ENCODE assay signal across 11 cellular contexts in genomic region chr4:6362896-6363295, GRCh38.
A peak's percentile ranks its signal among the peaks of the same experiment; 100 is the strongest.
DNase-seq lines count a peak whose midpoint lies in the region; ATAC-seq and TF ChIP-seq lines count a peak whose summit lies in the region.
"Had no signal": no experiment of that assay in that cellular context is flagged by ENCODE, and none has a peak within 500 bp of the region (broad histone marks: within the 10 kb centered on the region; RNA-seq: fewer than 3 reads in every experiment).

No MANE protein-coding gene starts in this region.

- H3K36me3 ChIP-seq in CD4-positive, CD25-positive, alpha-beta regulatory T cell (ENCODE audit: control insufficient read depth, insufficient read depth, low read length): no peaks in the 10 kb centered on the region
- H3K36me3 ChIP-seq in sigmoid colon: no peaks in the 10 kb centered on the region

- TF ChIP-seq CTCF in sigmoid colon (IDR thresholded peaks at IDR 0.05): no peak

- TF ChIP-seq EP300 in sigmoid colon (IDR thresholded peaks at IDR 0.05): no peak

- H3K27me3 ChIP-seq in CD4-positive, CD25-positive, alpha-beta regulatory T cell (ENCODE audit: control insufficient read depth, insufficient read depth, low read length): no peaks in the 10 kb centered on the region
- H3K27me3 ChIP-seq in sigmoid colon: peaks cover 0 to 20% (median 4%) of the 10 kb centered on the region in 3 donors

- H3K27ac Mint-ChIP-seq in CD4-positive, CD25-positive, alpha-beta regulatory T cell: no peak overlapping the region
- no peak overlapping the region for H3K27ac Mint-ChIP-seq in activated CD4-positive, alpha-beta memory T cell treated with anti-CD3 and anti-CD28 coated beads for 36 hours
- H3K27ac Mint-ChIP-seq: nephron had no signal

- no peaks in the 10 kb centered on the region for H3K36me3 Mint-ChIP-seq in CD4-positive, CD25-positive, alpha-beta regulatory T cell
- no peaks in the 10 kb centered on the region for H3K36me3 Mint-ChIP-seq in activated CD4-positive, alpha-beta memory T cell treated with anti-CD3 and anti-CD28 coated beads for 36 hours

- intact Hi-C loops in activated CD4-positive, alpha-beta memory T cell treated with anti-CD3 and anti-CD28 coated beads for 36 hours (cut with micrococcal nuclease): no loop called here
- intact Hi-C loops in sigmoid colon (cut with DNase I): no loop called here

- H3K4me3 Mint-ChIP-seq in CD4-positive, CD25-positive, alpha-beta regulatory T cell: no peak overlapping the region
- no peak overlapping the region for H3K4me3 Mint-ChIP-seq in activated CD4-positive, alpha-beta memory T cell treated with anti-CD3 and anti-CD28 coated beads for 36 hours
- H3K4me3 Mint-ChIP-seq: nephron had no signal

- no peak for ATAC-seq in CD4-positive, CD25-positive, alpha-beta regulatory T cell (ENCODE audit: low read depth in 2 of 2)
- no peak for ATAC-seq in GM19324 (IDR thresholded peaks at IDR 0.05; ENCODE audit: low FRiP score, unreplicated experiment)
- ATAC-seq in GM19397 (IDR thresholded peaks at IDR 0.05; ENCODE audit: unreplicated experiment): no peak

- POLR2A ChIA-PET in HEK293T (lab: Yijun Ruan, JAX): no interaction called here
- POLR2A ChIA-PET in activated CD4-positive, alpha-beta memory T cell treated with anti-CD3 and anti-CD28 coated beads for 36 hours (lab: Charles Lee): no interaction called here

- no peaks in the 10 kb centered on the region for H3K4me1 ChIP-seq in CD4-positive, CD25-positive, alpha-beta regulatory T cell (ENCODE audit: control insufficient read depth, insufficient read depth, low read length, poor library complexity, severe bottlenecking)
- no peaks in the 10 kb centered on the region for H3K4me1 ChIP-seq in sigmoid colon

- CTCF ChIA-PET in HEK293T (lab: Yijun Ruan, JAX): no interaction called here
- CTCF ChIA-PET in activated CD4-positive, alpha-beta memory T cell treated with anti-CD3 and anti-CD28 coated beads for 36 hours (lab: Charles Lee): interaction anchor here (1.1 to 1.5 kb wide), 2 partner anchors 31 to 35 kb away, joined by 3 read pairs; no protein-coding TSS in a partner anchor

- H3K27ac ChIP-seq in CD4-positive, CD25-positive, alpha-beta regulatory T cell (ENCODE audit: insufficient read depth, low read length, poor library complexity, severe bottlenecking): no peak overlapping the region
- no peak overlapping the region for H3K27ac ChIP-seq in sigmoid colon

- TF ChIP-seq POLR2A in sigmoid colon (IDR thresholded peaks at IDR 0.05): no peak

- 36 to 50% methylated on average over 8 of the region's 8 CpGs for WGBS in sigmoid colon, 2 donors

- H3K9me3 ChIP-seq in CD4-positive, CD25-positive, alpha-beta regulatory T cell (ENCODE audit: control insufficient read depth in 2 of 2, low read length in 2 of 2): no peaks in the 10 kb centered on the region
- H3K9me3 ChIP-seq in sigmoid colon: no peaks in the 10 kb centered on the region

- DNase-seq in CD4-positive, CD25-positive, alpha-beta regulatory T cell: peak in 2 of 3 donors; percentile 7 to 9
- DNase-seq in HEK293T (ENCODE audit: extremely low spot score) (peak; percentile 51), iPS-NIHi7 (ENCODE audit: extremely low spot score) (peak; percentile 84), NOMO-1 treated with DMSO at 0.1 percent for 48 hours (lab: John Stamatoyannopoulos, UW; ENCODE audit: unreplicated experiment) (no peak), sigmoid colon (no peak)
- peak; percentile 50 for DNase-seq in activated CD4-positive, alpha-beta memory T cell treated with anti-CD3 and anti-CD28 coated beads for 36 hours
- DNase-seq: activated CD4-positive, CD25-positive, alpha-beta regulatory T cell treated with anti-CD3 and anti-CD28 coated beads, Interleukin-2, amount 50 U/mL, for 72 hours; NCI-H2029 treated with DMSO at 0.1 percent for 48 hours had no signal

- H3K9me3 Mint-ChIP-seq in CD4-positive, CD25-positive, alpha-beta regulatory T cell: peaks cover 0 to 2% (median 0%) of the 10 kb centered on the region in 7 donors
- no peaks in the 10 kb centered on the region for H3K9me3 Mint-ChIP-seq in activated CD4-positive, alpha-beta memory T cell treated with anti-CD3 and anti-CD28 coated beads for 36 hours

- no peaks in the 10 kb centered on the region for H3K4me1 Mint-ChIP-seq in CD4-positive, CD25-positive, alpha-beta regulatory T cell
- no peaks in the 10 kb centered on the region for H3K4me1 Mint-ChIP-seq in activated CD4-positive, alpha-beta memory T cell treated with anti-CD3 and anti-CD28 coated beads for 36 hours (ENCODE audit: low read depth)
- H3K4me1 Mint-ChIP-seq: nephron had no signal

- H3K27me3 Mint-ChIP-seq in CD4-positive, CD25-positive, alpha-beta regulatory T cell: peaks cover 5% of the 10 kb centered on the region
- peaks cover 7% of the 10 kb centered on the region for H3K27me3 Mint-ChIP-seq in activated CD4-positive, alpha-beta memory T cell treated with anti-CD3 and anti-CD28 coated beads for 36 hours

- no peak overlapping the region for H3K4me3 ChIP-seq in CD4-positive, CD25-positive, alpha-beta regulatory T cell (ENCODE audit: low read depth, low read length)
- no peak overlapping the region for H3K4me3 ChIP-seq in sigmoid colon

TF ChIP-seq in HEK293T, 16 proteins besides CTCF, POLR2A, EP300 and RAD21:
- TF ChIP-seq ELF4 (IDR thresholded peaks at IDR 0.05) (no peak), FOXK2 (IDR thresholded peaks at IDR 0.05) (no peak), SUZ12 (IDR thresholded peaks at IDR 0.05) (no peak), LEF1 (IDR thresholded peaks at IDR 0.05; ENCODE audit: borderline replicate concordance) (no peak), FOXA1 (IDR thresholded peaks at IDR 0.05) (no peak), L3MBTL2 (conservative IDR thresholded peaks at IDR 0.05) (no peak), NFRKB (IDR thresholded peaks at IDR 0.05) (no peak)
TF ChIP-seq in HEK293T: peak in this region for 0.

Comparison
In these comparisons a context has a peak if more than half of its experiments do, and no peak if none do; other contexts are left out.
1. DNase-seq: peak in CD4-positive, CD25-positive, alpha-beta regulatory T cell (2 of 3), HEK293T (single experiment), activated CD4-positive, alpha-beta memory T cell treated with anti-CD3 and anti-CD28 coated beads for 36 hours (single experiment) and iPS-NIHi7 (single experiment); none in NOMO-1 treated with DMSO at 0.1 percent for 48 hours (single experiment) and sigmoid colon (single experiment).